ENCODE assay signal across 19 cellular contexts in genomic region chr19:49160450-49161189, GRCh38. TPM values are rescaled to one million over a fixed set of nuclear protein-coding genes. Genes with fewer than 3 reads are reported as not detected.
"Had no signal": no experiment of that assay in that cellular context is flagged by ENCODE, and none has a peak within 500 bp of the region (broad histone marks: within the 10 kb centered on the region; RNA-seq: fewer than 3 reads in every experiment).

No MANE protein-coding gene starts in this region.

- H3K4me3 Mint-ChIP-seq: activated T-helper 17 cell treated with anti-CD3 and anti-CD28 coated beads, Interleukin-2, amount 50 U/mL, for 72 hours; dendritic cell treated with granulocyte-macrophage colony-stimulating factor and Interleukin-4, amounts not matched to agents 40 ng/mL and 50 ng/mL, for 4 days; effector memory CD8-positive, alpha-beta T cell; T-cell had no signal

- H3K27ac Mint-ChIP-seq: activated T-helper 17 cell treated with anti-CD3 and anti-CD28 coated beads, Interleukin-2, amount 50 U/mL, for 72 hours; dendritic cell treated with granulocyte-macrophage colony-stimulating factor and Interleukin-4, amounts not matched to agents 40 ng/mL and 50 ng/mL, for 4 days; effector memory CD8-positive, alpha-beta T cell; T-cell had no signal

- H3K36me3 Mint-ChIP-seq: T-cell had no signal

- ATAC-seq: activated T-helper 17 cell treated with anti-CD3 and anti-CD28 coated beads, Interleukin-2, amount 50 U/mL, for 72 hours; effector memory CD8-positive, alpha-beta T cell; left lobe of liver; stimulated activated naive CD8-positive, alpha-beta T cell treated with anti-CD3 and anti-CD28 coated beads, Interleukin-15, Interleukin-2, amounts not matched to agents 100 U/mL and 50 U/mL, for 24 hours; T-cell had no signal

- H3K4me3 ChIP-seq: breast epithelium, skin epidermis had no signal

- H3K9me3 ChIP-seq: breast epithelium had no signal

- H3K27ac ChIP-seq: skin epidermis had no signal

- H3K9me3 Mint-ChIP-seq: activated T-helper 17 cell treated with anti-CD3 and anti-CD28 coated beads, Interleukin-2, amount 50 U/mL, for 72 hours; dendritic cell treated with granulocyte-macrophage colony-stimulating factor and Interleukin-4, amounts not matched to agents 40 ng/mL and 50 ng/mL, for 4 days; effector memory CD8-positive, alpha-beta T cell; T-cell had no signal

- DNase-seq: activated CD4-positive, alpha-beta T cell treated with anti-CD3 and anti-CD28 coated beads for 1 hour; activated CD4-positive, alpha-beta T cell treated with anti-CD3 and anti-CD28 coated beads, Interleukin-2, amount 50 U/mL, for 4 hours; activated naive CD4-positive, alpha-beta T cell treated with Interleukin-2 at 50 U/mL for 16 hours; activated T-cell treated with anti-CD3 and anti-CD28 coated beads for 4 hours; anterior cingulate cortex; effector memory CD8-positive, alpha-beta T cell; islet precursor cell; mammary epithelial cell; stimulated activated CD4-positive, alpha-beta T cell treated with anti-CD3 and anti-CD28 coated beads, Interleukin-4, amount 100 ng/mL, for 4 hours; stimulated activated naive CD8-positive, alpha-beta T cell treated with anti-CD3 and anti-CD28 coated beads, Interleukin-15, Interleukin-2, amounts not matched to agents 100 U/mL and 50 U/mL, for 24 hours; T-cell; T-helper 9 cell; trophoblast cell had no signal

- H3K27me3 ChIP-seq: breast epithelium had no signal

- H3K36me3 ChIP-seq: breast epithelium had no signal

RNA-seq across cellular contexts. Expression of gene HRC, which starts 5.4 kb away (rescaled TPM):
- total RNA-seq: activated T-helper 17 cell treated with anti-CD3 and anti-CD28 coated beads, Interleukin-2, amount 50 U/mL, for 72 hours; epithelial cell of proximal tubule; left lobe of liver; mammary epithelial cell; T-cell had no signal
- polyA plus RNA-seq: mammary epithelial cell had no signal
